8 cellular contexts compared by ENCODE assay signal in genomic region chr12:51269174-51270066, GRCh38. TPM values are rescaled to one million over a fixed set of nuclear protein-coding genes. Genes with fewer than 3 reads are reported as not detected.
DNase-seq lines count a peak whose midpoint lies in the region; ATAC-seq and TF ChIP-seq lines count a peak whose summit lies in the region.

No MANE protein-coding gene starts in this region.

- peak overlapping the region; percentile 96 for H3K9ac ChIP-seq in PC-3 (ENCODE audit: low read length)

- peak; percentile 65 for DNase-seq in PC-3
- DNase-seq in activated gamma-delta T cell treated with Interleukin-2 at 50 U/mL for 16 hours = peak; percentile 58
- DNase-seq in Right ventricle myocardium superior = peak; percentile 57
- DNase-seq in renal cortical epithelial cell (ENCODE audit: low read depth) = peak; percentile 36
- DNase-seq in cerebellum (ENCODE audit: low spot score) = no peak

- H3F3A ChIP-seq in PC-3 (ENCODE audit: low read length, unreplicated experiment) = peaks cover 6% of the 10 kb centered on the region

- peaks cover 8% of the 10 kb centered on the region; the same call in 1 of the 2 replicates for H4K20me1 ChIP-seq in PC-3 (ENCODE audit: low read length)

- H3K79me2 ChIP-seq in PC-3 (ENCODE audit: low read length) = peaks cover 56% of the 10 kb centered on the region

- no TSS peak for BruUV-seq in PC-3 (replicated peaks; lab: Mats Ljungman, UMichigan)

- no peaks in the 10 kb centered on the region for H3K27me3 ChIP-seq in PC-3 (ENCODE audit: low read length)

- no peaks in the 10 kb centered on the region for H3K9me2 ChIP-seq in PC-3 (replicated peaks; ENCODE audit: low read length)

- peak overlapping the region; percentile 94 for H3K4me2 ChIP-seq in PC-3 (ENCODE audit: low read length)

- TF ChIP-seq CTCF in GM12874 (IDR thresholded peaks at IDR 0.05; ENCODE audit: insufficient read depth, low read depth, low read length) (0 out of 2 replicates have a peak, but pooled peaks have one; percentile 20), PC-3 (conservative IDR thresholded peaks at IDR 0.05; ENCODE audit: low read depth, low read length) (peak; percentile 56)

- peaks cover 10% of the 10 kb centered on the region for H3K36me3 ChIP-seq in PC-3 (ENCODE audit: low read depth, low read length)

- intact Hi-C loops in PC-3 (cut with micrococcal nuclease) = loop anchor here (1.0 to 10.0 kb wide), 4 partner anchors 72 to 555 kb away; partner anchors contain the start of genes CSRNP2 and LETMD1
- intact Hi-C loops in Right ventricle myocardium superior (cut with DNase I) = loop anchor here (10.0 kb wide), 1 partner anchor 75 kb away; the partner anchor contains the start of gene CELA1

- H2AFZ ChIP-seq in PC-3 (ENCODE audit: low read length) = peak overlapping the region; percentile 49

- H3K4me3 ChIP-seq in PC-3 (ENCODE audit: low read length) = peak overlapping the region; percentile 68

- peak; percentile 45 for ATAC-seq in HG02798 (IDR thresholded peaks at IDR 0.05; ENCODE audit: poor library complexity, unreplicated experiment)
- ATAC-seq in PC-3 = peak; percentile 48
- peak; percentile 52 for ATAC-seq in Right ventricle myocardium superior (ENCODE audit: poor library complexity)
- no peak for ATAC-seq in GM21367 (IDR thresholded peaks at IDR 0.05; ENCODE audit: unreplicated experiment)

- no peaks in the 10 kb centered on the region for H3K9me3 ChIP-seq in PC-3 (ENCODE audit: low read length)

- peak overlapping the region; percentile 97 for H3K27ac ChIP-seq in PC-3 (ENCODE audit: low read length)

- CTCF ChIA-PET in PC-3 (lab: Charles Lee) = interaction anchor here (0.5 to 2.7 kb wide), 3 partner anchors 39 to 1710 kb away, joined by 5 to 54 read pairs (median 5); no protein-coding TSS in a partner anchor

- peaks cover 45% of the 10 kb centered on the region for H3K4me1 ChIP-seq in PC-3 (ENCODE audit: insufficient read depth, low read length)

- POLR2A ChIA-PET in PC-3 (lab: Charles Lee; ENCODE audit: unreplicated experiment) = interaction anchor here (0.6 to 0.7 kb wide), 4 partner anchors 31 to 125 kb away, joined by 3 to 5 read pairs (median 4); no protein-coding TSS in a partner anchor

RNA-seq across cellular contexts. Expression of gene SMAGP, which starts 0.8 kb away (rescaled TPM):
- total RNA-seq in PC-3 (2014; rRNA removed) (55.3 and 62.5 TPM in 2 replicates), Right ventricle myocardium superior (2.8 TPM), renal cortical epithelial cell (19.8 and 22.5 TPM in 2 replicates), cerebellum (2.1 TPM)

RNA-seq across cellular contexts. Expression of gene DAZAP2, which starts 30.8 kb away (rescaled TPM):
- 56.1 and 57.4 TPM in 2 replicates for total RNA-seq in PC-3 (2014; rRNA removed)
- 124 TPM for total RNA-seq in Right ventricle myocardium superior
- total RNA-seq in renal cortical epithelial cell = 88.9 and 170 TPM in 2 replicates
- total RNA-seq in cerebellum = 50.1 TPM

RNA-seq across cellular contexts. Expression of gene POU6F1, which starts 51.6 kb away (rescaled TPM):
- 0.17 and 6.9 TPM in 2 replicates for total RNA-seq in PC-3 (2014; rRNA removed)
- total RNA-seq in Right ventricle myocardium superior = 10.0 TPM
- 0.35 and 2.6 TPM in 2 replicates for total RNA-seq in renal cortical epithelial cell
- 12.4 TPM for total RNA-seq in cerebellum

RNA-seq across cellular contexts. Expression of gene BIN2, which starts 54.6 kb away (rescaled TPM):
- total RNA-seq in PC-3 (2014; rRNA removed) (not detected in 2 replicates), Right ventricle myocardium superior (1.5 TPM), renal cortical epithelial cell (not detected in 2 replicates), cerebellum (1.1 TPM)
